ENCODE assay signal across 8 cellular contexts in the genomic region with DNA sequence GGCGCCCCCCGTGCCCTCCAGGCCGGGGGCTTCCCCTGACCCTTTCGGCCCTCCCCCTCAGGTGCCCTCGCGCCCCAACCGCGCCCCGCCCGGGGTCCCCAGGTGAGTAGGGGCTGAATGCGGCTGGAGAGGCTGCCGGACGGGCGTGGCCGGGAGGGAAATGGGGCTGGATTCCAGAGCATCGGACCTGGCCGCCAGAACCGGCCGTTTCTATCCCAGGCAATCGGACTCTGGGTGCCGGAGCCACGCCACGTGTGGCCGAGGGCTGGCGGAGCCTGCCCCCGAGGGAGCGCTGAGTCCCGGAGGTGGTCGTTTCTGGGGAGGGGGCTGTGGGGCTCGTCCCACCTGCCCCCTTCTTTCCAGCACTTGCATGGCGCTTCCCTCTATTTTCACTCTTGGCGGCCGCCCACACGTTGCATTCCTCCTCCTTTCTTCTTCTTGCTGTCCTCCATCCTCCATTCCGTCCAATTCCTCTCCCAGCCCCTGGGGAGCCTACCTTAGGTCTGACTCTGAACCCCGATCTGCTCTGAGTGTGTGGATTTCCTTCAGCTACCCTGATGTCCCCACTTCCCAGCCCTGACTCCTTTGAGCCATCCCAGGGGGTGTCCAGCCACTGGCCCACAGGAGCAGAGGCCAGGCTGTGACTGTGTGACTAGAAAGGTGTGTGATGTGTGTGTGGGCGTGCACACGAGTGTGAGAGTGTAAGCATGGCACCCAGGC. TPM values are rescaled to one million over a fixed set of nuclear protein-coding genes. Genes with fewer than 3 reads are reported as not detected.
A peak's percentile ranks its signal among the peaks of the same experiment; 100 is the strongest.
DNase-seq lines count a peak whose midpoint lies in the region; ATAC-seq and TF ChIP-seq lines count a peak whose summit lies in the region.

No MANE protein-coding gene starts in this region.

- in situ Hi-C loops in mammary epithelial cell (cut with MboI; ENCODE audit: low sequenced_read_pairs in 2 of 2) = no loop called here

- H3K79me2 ChIP-seq in DOHH2 (ENCODE audit: control insufficient read depth, low read length) = no peaks in the 10 kb centered on the region
- peaks cover 9% of the 10 kb centered on the region for H3K79me2 ChIP-seq in mammary epithelial cell (ENCODE audit: insufficient read depth, low read length)

- dilution Hi-C loops in mammary epithelial cell (cut with HindIII; ENCODE audit: low sequenced_read_pairs) = loop anchor here (5.0 kb wide), 3 partner anchors 36 to 104 kb away; a partner anchor contains a TSS

- H3K36me3 Mint-ChIP-seq in natural killer cell treated with Interleukin-12 subunit alpha and Interleukin-12 subunit beta and Interleukin-15 and Interleukin-18, amount 100 ng/mL, for 72 hours = no peaks in the 10 kb centered on the region

- H3K4me3 ChIP-seq in DOHH2 (ENCODE audit: low read length) (peak overlapping the region; percentile 63), mammary epithelial cell (replicated peaks in 1 of 3; ENCODE audit: insufficient read depth in 1 of 3, low read depth in 2 of 3, low read length in 3 of 3) (peak overlapping the region; percentile 62 to 69 (median 64))

- H3K9me3 Mint-ChIP-seq in natural killer cell treated with Interleukin-12 subunit alpha and Interleukin-12 subunit beta and Interleukin-15 and Interleukin-18, amount 100 ng/mL, for 72 hours = no peaks in the 10 kb centered on the region

- H3K9me3 ChIP-seq in DOHH2 (ENCODE audit: control insufficient read depth, insufficient read depth, low read length) (no peaks in the 10 kb centered on the region), mammary epithelial cell (replicated peaks; ENCODE audit: insufficient read depth, low read length) (no peaks in the 10 kb centered on the region)

- H3K4me2 ChIP-seq in DOHH2 (ENCODE audit: low read length) (peak overlapping the region; percentile 73), mammary epithelial cell (ENCODE audit: insufficient read depth, low read depth, low read length) (peak overlapping the region; percentile 94)

- peaks cover 10 to 15% of the 10 kb centered on the region in 2 donors for H3K4me1 Mint-ChIP-seq in natural killer cell treated with Interleukin-12 subunit alpha and Interleukin-12 subunit beta and Interleukin-15 and Interleukin-18, amount 100 ng/mL, for 72 hours (ENCODE audit: low read depth in 2 of 2)

- H3K27me3 Mint-ChIP-seq in natural killer cell treated with Interleukin-12 subunit alpha and Interleukin-12 subunit beta and Interleukin-15 and Interleukin-18, amount 100 ng/mL, for 72 hours = peaks cover 0 to 7% of the 10 kb centered on the region in 2 donors

- H3K4me3 Mint-ChIP-seq in natural killer cell treated with Interleukin-12 subunit alpha and Interleukin-12 subunit beta and Interleukin-15 and Interleukin-18, amount 100 ng/mL, for 72 hours = peak overlapping the region; percentile 86

- H3K27ac Mint-ChIP-seq in natural killer cell treated with Interleukin-12 subunit alpha and Interleukin-12 subunit beta and Interleukin-15 and Interleukin-18, amount 100 ng/mL, for 72 hours = no peak overlapping the region

- H4K20me1 ChIP-seq in DOHH2 (ENCODE audit: control insufficient read depth, insufficient read depth, low read depth, low read length) (no peaks in the 10 kb centered on the region; the same call in 1 of the 2 replicates), mammary epithelial cell (ENCODE audit: insufficient read depth, low read length) (no peaks in the 10 kb centered on the region)

- H2AFZ ChIP-seq in mammary epithelial cell (ENCODE audit: low read depth, low read length) = peak overlapping the region; percentile 87

- CTCF ChIA-PET in mammary epithelial cell (lab: Charles Lee; ENCODE audit: low non-redundant PET) = interaction anchor here (0.8 kb wide), 1 partner anchor 90 kb away, joined by 3 read pairs; no protein-coding TSS in a partner anchor

- no peaks in the 10 kb centered on the region for H3F3A ChIP-seq in DOHH2 (ENCODE audit: control insufficient read depth, insufficient read depth)

- H3K9ac ChIP-seq in mammary epithelial cell (ENCODE audit: insufficient read depth, low read length) = peak overlapping the region; percentile 38

- no peaks in the 10 kb centered on the region for H3K9me2 ChIP-seq in DOHH2 (replicated peaks; ENCODE audit: control insufficient read depth, low read length)

- H3K36me3 ChIP-seq in DOHH2 (ENCODE audit: control insufficient read depth, low read length) = no peaks in the 10 kb centered on the region
- no peaks in the 10 kb centered on the region for H3K36me3 ChIP-seq in mammary epithelial cell (ENCODE audit: insufficient read depth, low read length)

- ATAC-seq in HG03135 (IDR thresholded peaks at IDR 0.05; ENCODE audit: unreplicated experiment) = peak; percentile 17
- no peak for ATAC-seq in natural killer cell treated with Interleukin-12 subunit alpha and Interleukin-12 subunit beta and Interleukin-15 and Interleukin-18, amount 100 ng/mL, for 72 hours
- ATAC-seq in GM18498 (IDR thresholded peaks at IDR 0.05; ENCODE audit: unreplicated experiment) = no peak
- ATAC-seq in GM21360 (IDR thresholded peaks at IDR 0.05; ENCODE audit: unreplicated experiment) = no peak

- peaks cover 22% of the 10 kb centered on the region for H3K4me1 ChIP-seq in DOHH2 (ENCODE audit: control insufficient read depth, low read length)
- H3K4me1 ChIP-seq in mammary epithelial cell (ENCODE audit: insufficient read depth, low read length) = peaks cover 10% of the 10 kb centered on the region

- 2% methylated on average over 8 of the region's 38 CpGs for WGBS in mammary epithelial cell (ENCODE audit: low coverage, missing lambda C conversion rate)

- DNase-seq in mammary epithelial cell (no peak), NCI-H446 treated with DMSO at 0.1 percent for 48 hours (lab: John Stamatoyannopoulos, UW) (no peak), NCI-H345 treated with DMSO at 0.1 percent for 48 hours (lab: John Stamatoyannopoulos, UW; ENCODE audit: unreplicated experiment) (no peak)
- DNase-seq in natural killer cell treated with Interleukin-12 subunit alpha and Interleukin-12 subunit beta and Interleukin-15 and Interleukin-18, amount 100 ng/mL, for 72 hours (ENCODE audit: low spot score) = no peak

- H3K27ac ChIP-seq in DOHH2 (ENCODE audit: low read depth, low read length) (no peak overlapping the region), mammary epithelial cell (ENCODE audit: insufficient read depth, low read depth, low read length) (peak overlapping the region; percentile 22)

- intact Hi-C loops in mammary epithelial cell (cut with micrococcal nuclease) = loop anchor here (2.0 to 10.0 kb wide), 4 partner anchors 26 to 126 kb away; a partner anchor contains a TSS

- H3K27me3 ChIP-seq in DOHH2 (ENCODE audit: control insufficient read depth, low read length) = peaks cover 35% of the 10 kb centered on the region
- H3K27me3 ChIP-seq in mammary epithelial cell (ENCODE audit: insufficient read depth, low read length) = no peaks in the 10 kb centered on the region

- no peak for TF ChIP-seq CTCF in DOHH2 (IDR thresholded peaks at IDR 0.05; ENCODE audit: low read depth, low read length, poor library complexity, severe bottlenecking)
- no peak for TF ChIP-seq CTCF in mammary epithelial cell (conservative IDR thresholded peaks at IDR 0.05 in 1 of 2, IDR thresholded peaks at IDR 0.05 in 1 of 2; ENCODE audit: extremely low read depth in 1 of 2, insufficient read depth in 1 of 2, low read depth in 1 of 2, low read length in 2 of 2)

- no TSS peak for BruUV-seq in mammary epithelial cell (replicated peaks; lab: Mats Ljungman, UMichigan)

RNA-seq across cellular contexts. Expression of a gene that starts 24.8 kb away (rescaled TPM):
- total RNA-seq in mammary epithelial cell = 10 to 100 TPM; 42.2 to 76.7 TPM
- polyA plus RNA-seq in mammary epithelial cell = 36.5 TPM
- 112 TPM for polyA minus RNA-seq in mammary epithelial cell
- 10 to 100 TPM; 66.8 to 68.9 TPM for total RNA-seq in natural killer cell treated with Interleukin-12 subunit alpha and Interleukin-12 subunit beta and Interleukin-15 and Interleukin-18, amount 100 ng/mL, for 72 hours

RNA-seq across cellular contexts. Expression of a gene that starts 25.1 kb away (rescaled TPM):
- total RNA-seq in mammary epithelial cell = 10 to 100 TPM; 13.5 to 26.3 TPM
- polyA plus RNA-seq in mammary epithelial cell = 43.8 TPM
- polyA minus RNA-seq in mammary epithelial cell = 5.2 TPM
- 10 to 100 TPM in 1 of 2 donors, 1 to 10 TPM in 1; 7.5 to 20.4 TPM for total RNA-seq in natural killer cell treated with Interleukin-12 subunit alpha and Interleukin-12 subunit beta and Interleukin-15 and Interleukin-18, amount 100 ng/mL, for 72 hours

RNA-seq across cellular contexts. Expression of a gene that starts 47.8 kb away (rescaled TPM):
- total RNA-seq in mammary epithelial cell = 1 to 10 TPM in 1 of 2 donors, under 1 TPM in 1; 0.67 to 3.2 TPM
- 0.50 TPM for polyA plus RNA-seq in mammary epithelial cell
- polyA minus RNA-seq in mammary epithelial cell = not detected
- 1 to 10 TPM in 1 of 2 donors, under 1 TPM in 1; 0.52 to 1.1 TPM for total RNA-seq in natural killer cell treated with Interleukin-12 subunit alpha and Interleukin-12 subunit beta and Interleukin-15 and Interleukin-18, amount 100 ng/mL, for 72 hours

RNA-seq across cellular contexts. Expression of a gene that starts 59.6 kb away (rescaled TPM):
- total RNA-seq in mammary epithelial cell = 100 to 1,000 TPM in 1 of 2 donors, 10 to 100 TPM in 1; 36.0 to 109 TPM
- polyA plus RNA-seq in mammary epithelial cell = 25.5 TPM
- polyA minus RNA-seq in mammary epithelial cell = 130 TPM
- 100 to 1,000 TPM; 114 to 135 TPM for total RNA-seq in natural killer cell treated with Interleukin-12 subunit alpha and Interleukin-12 subunit beta and Interleukin-15 and Interleukin-18, amount 100 ng/mL, for 72 hours
